Comparison of ENCODE assay signal across 16 cellular contexts in the genomic region with DNA sequence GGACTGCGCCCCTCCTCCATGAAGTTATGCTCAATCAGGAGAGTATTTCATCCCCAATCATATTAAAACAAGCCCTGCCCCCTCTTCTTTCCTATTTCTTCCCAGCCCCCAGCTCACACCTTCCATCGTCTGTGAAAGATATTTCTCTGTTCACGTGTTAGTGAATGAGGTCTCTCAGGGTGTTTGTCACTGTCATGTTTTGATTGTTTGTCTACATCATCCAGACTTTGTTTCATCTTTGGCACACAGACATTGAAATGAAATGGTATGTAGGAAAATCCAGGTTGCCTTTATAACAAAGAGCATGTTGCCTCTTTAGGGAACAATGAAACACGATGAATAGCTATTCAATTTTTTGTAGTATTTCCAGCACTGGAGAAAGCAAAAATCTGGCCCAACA.
A peak's percentile ranks its signal among the peaks of the same experiment; 100 is the strongest.
DNase-seq lines count a peak whose midpoint lies in the region; TF ChIP-seq lines count a peak whose summit lies in the region.
"Had no signal": no experiment of that assay in that cellular context is flagged by ENCODE, and none has a peak within 500 bp of the region (broad histone marks: within the 10 kb centered on the region; RNA-seq: fewer than 3 reads in every experiment).

No MANE protein-coding gene starts in this region.

- no peaks in the 10 kb centered on the region for H4K20me1 ChIP-seq in PC-9 (ENCODE audit: insufficient read depth)

- H3K27ac Mint-ChIP-seq in glutamatergic neuron (ENCODE audit: unreplicated experiment), result peak overlapping the region; percentile 88
- H3K27ac Mint-ChIP-seq: B cell; CD4-positive, CD25-positive, alpha-beta regulatory T cell had no signal

- no peak overlapping the region for H3K4me2 ChIP-seq in PC-9
- H3K4me2 ChIP-seq: KMS-11 had no signal

- no TSS peak for BruUV-seq in PC-9 (replicated peaks; lab: Mats Ljungman, UMichigan)

- CTCF ChIA-PET in PC-9 (lab: Charles Lee), result no interaction called here

- H3K27me3 ChIP-seq in stomach smooth muscle (ENCODE audit: control insufficient read depth in 1 of 2, insufficient read depth in 2 of 2, low read length in 2 of 2), result no peaks in the 10 kb centered on the region
- no peaks in the 10 kb centered on the region for H3K27me3 ChIP-seq in PC-9 (ENCODE audit: insufficient read depth, low read depth)
- H3K27me3 ChIP-seq: SJCRH30 had no signal

- H3K9me3 Mint-ChIP-seq in glutamatergic neuron (ENCODE audit: unreplicated experiment), result peaks cover 4% of the 10 kb centered on the region

- no peaks in the 10 kb centered on the region for H3K36me3 Mint-ChIP-seq in glutamatergic neuron (ENCODE audit: unreplicated experiment)
- H3K36me3 Mint-ChIP-seq: CD4-positive, CD25-positive, alpha-beta regulatory T cell had no signal

- peak; percentile 32 for DNase-seq in DMS 273 (lab: John Stamatoyannopoulos, UW; ENCODE audit: unreplicated experiment)
- DNase-seq in DMS 273 treated with DMSO at 0.1 percent for 48 hours (lab: John Stamatoyannopoulos, UW), result no peak
- DNase-seq in glutamatergic neuron, result no peak
- DNase-seq in KBM-7, result no peak
- no peak for DNase-seq in PC-9
- no peak for DNase-seq in NCI-H1105 treated with DMSO at 0.1 percent for 48 hours (lab: John Stamatoyannopoulos, UW)
- DNase-seq: CD4-positive, CD25-positive, alpha-beta regulatory T cell; NCI-H1436 treated with DMSO at 0.1 percent for 48 hours; NCI-H2081 treated with DMSO at 0.1 percent for 48 hours; PC-3; SJCRH30 had no signal

- H3K4me1 Mint-ChIP-seq in glutamatergic neuron (ENCODE audit: low read depth, unreplicated experiment), result peaks cover 34% of the 10 kb centered on the region
- H3K4me1 Mint-ChIP-seq: CD4-positive, CD25-positive, alpha-beta regulatory T cell had no signal

- H3K4me3 ChIP-seq in WI38 (ENCODE audit: low read depth, low read length), result peak overlapping the region; percentile 31; the same call in 1 of the 2 replicates
- peak overlapping the region; percentile 48 to 49 for H3K4me3 ChIP-seq in stomach smooth muscle (ENCODE audit: low read length in 2 of 2)
- no peak overlapping the region for H3K4me3 ChIP-seq in PC-9
- H3K4me3 ChIP-seq: SJCRH30 had no signal

- no peaks in the 10 kb centered on the region for H3K4me1 ChIP-seq in stomach smooth muscle (ENCODE audit: control insufficient read depth, insufficient read depth, low read length)
- no peaks in the 10 kb centered on the region for H3K4me1 ChIP-seq in PC-9 (replicated peaks; ENCODE audit: insufficient read depth)
- H3K4me1 ChIP-seq: SJCRH30 had no signal

- no peak overlapping the region for H2AFZ ChIP-seq in PC-9

- H3K9me3 ChIP-seq in stomach smooth muscle (ENCODE audit: control insufficient read depth in 2 of 2, low read length in 2 of 2), result no peaks in the 10 kb centered on the region
- 0 out of 2 replicates have a peak, but pooled peaks cover 9% of the 10 kb centered on the region for H3K9me3 ChIP-seq in PC-9 (ENCODE audit: insufficient read depth, low read depth)

- H3K27me3 Mint-ChIP-seq in glutamatergic neuron (ENCODE audit: unreplicated experiment), result peaks cover 8% of the 10 kb centered on the region
- H3K27me3 Mint-ChIP-seq: B cell had no signal

- no peaks in the 10 kb centered on the region for H3K79me2 ChIP-seq in PC-9 (ENCODE audit: low read depth)

- H3K4me3 Mint-ChIP-seq in glutamatergic neuron (ENCODE audit: unreplicated experiment), result peak overlapping the region; percentile 22
- H3K4me3 Mint-ChIP-seq: B cell; CD4-positive, CD25-positive, alpha-beta regulatory T cell had no signal

- POLR2A ChIA-PET in PC-9 (lab: Charles Lee; ENCODE audit: unreplicated experiment), result no interaction called here

- no peaks in the 10 kb centered on the region; the same call in 1 of the 2 replicates for H3K9me2 ChIP-seq in PC-9 (ENCODE audit: insufficient read depth)

- no peaks in the 10 kb centered on the region for H3F3A ChIP-seq in PC-9 (ENCODE audit: insufficient read depth, low read depth)

- H3K36me3 ChIP-seq in stomach smooth muscle (ENCODE audit: control insufficient read depth in 2 of 2, insufficient read depth in 2 of 2, low read length in 2 of 2) (no peaks in the 10 kb centered on the region), PC-9 (ENCODE audit: low read depth) (no peaks in the 10 kb centered on the region)
- H3K36me3 ChIP-seq: SJCRH30 had no signal

- no peak overlapping the region for H3K27ac ChIP-seq in stomach smooth muscle (ENCODE audit: low read length)
- H3K27ac ChIP-seq in PC-9, result no peak overlapping the region
- H3K27ac ChIP-seq: 22Rv1, KMS-11, SJCRH30 had no signal

- in situ Hi-C loops in KBM-7 (cut with MboI; ENCODE audit: low pct_unique_long_range_greater_than_20kb, low sequenced_read_pairs), result loop anchor here (25.0 kb wide), 1 partner anchor 531 kb away; no protein-coding TSS in a partner anchor

- TF ChIP-seq CTCF in WI38 (IDR thresholded peaks at IDR 0.05; ENCODE audit: low read depth, low read length) (no peak), glutamatergic neuron (IDR thresholded peaks at IDR 0.05; ENCODE audit: partially characterized antibody, unreplicated experiment) (no peak), PC-9 (conservative IDR thresholded peaks at IDR 0.05) (no peak)

- intact Hi-C loops in PC-9 (cut with micrococcal nuclease; ENCODE audit: unreplicated experiment), result no loop called here

- H3K9ac ChIP-seq in stomach smooth muscle (ENCODE audit: low read length in 2 of 2), result peak overlapping the region in 1 of 2 donors; percentile 44
- H3K9ac ChIP-seq: KMS-11 had no signal
